14 cellular contexts compared by ENCODE assay signal in genomic region chr1:198472123-198472522, GRCh38.
DNase-seq lines count a peak whose midpoint lies in the region; ATAC-seq and TF ChIP-seq lines count a peak whose summit lies in the region.
"Had no signal": no experiment of that assay in that cellular context is flagged by ENCODE, and none has a peak within 500 bp of the region (broad histone marks: within the 10 kb centered on the region; RNA-seq: fewer than 3 reads in every experiment).

No MANE protein-coding gene starts in this region.

- H3K4me3 ChIP-seq in DND-41 (ENCODE audit: low read depth in 1 of 2, low read length in 2 of 2): no peak overlapping the region
- H3K4me3 ChIP-seq in Karpas-422 (ENCODE audit: low read length): no peak overlapping the region
- H3K4me3 ChIP-seq: A549, GM23338 had no signal

- no peak overlapping the region for H3K9ac ChIP-seq in DND-41 (ENCODE audit: low read depth, low read length)
- no peak overlapping the region; the same call in 1 of the 2 replicates for H3K9ac ChIP-seq in Karpas-422 (ENCODE audit: low read length)

- no peaks in the 10 kb centered on the region for H3K36me3 Mint-ChIP-seq in activated T-cell treated with anti-CD3 and anti-CD28 coated beads, Interleukin-2, amount 50 U/mL, for 24 hours (ENCODE audit: low read depth)
- H3K36me3 Mint-ChIP-seq: CD14-positive monocyte had no signal

- H3K4me2 ChIP-seq in DND-41 (ENCODE audit: insufficient read depth, low read length) (no peak overlapping the region), Karpas-422 (ENCODE audit: low read depth, low read length, poor library complexity, severe bottlenecking) (no peak overlapping the region)
- H3K4me2 ChIP-seq: A549, GM23338 had no signal

- H2AFZ ChIP-seq in DND-41 (ENCODE audit: low read depth, low read length): peak overlapping the region; percentile 15; the same call in 1 of the 2 replicates
- no peak overlapping the region for H2AFZ ChIP-seq in Karpas-422 (ENCODE audit: low read length)
- H2AFZ ChIP-seq: GM23338 had no signal

- DNase-seq in DND-41: no peak
- DNase-seq in Karpas-422: no peak
- peak; percentile 74 for DNase-seq in RPMI7951 (ENCODE audit: low read depth)
- DNase-seq in left lobe of liver (ENCODE audit: low spot score): no peak
- DNase-seq in HUDEP-2 (lab: John Stamatoyannopoulos, UW; ENCODE audit: unreplicated experiment in 76 of 76): no peak
- DNase-seq in activated T-cell treated with anti-CD3 and anti-CD28 coated beads, Interleukin-2, amount 50 U/mL, for 24 hours: no peak
- DNase-seq: Caco-2; CD8-positive, alpha-beta memory T cell; H7 had no signal

- no peaks in the 10 kb centered on the region for H3K27me3 ChIP-seq in DND-41 (ENCODE audit: insufficient read depth, low read length, poor library complexity)
- H3K27me3 ChIP-seq in Karpas-422 (ENCODE audit: low read length): no peaks in the 10 kb centered on the region

- H3K4me1 Mint-ChIP-seq in activated T-cell treated with anti-CD3 and anti-CD28 coated beads, Interleukin-2, amount 50 U/mL, for 24 hours (ENCODE audit: low read depth): no peaks in the 10 kb centered on the region
- H3K4me1 Mint-ChIP-seq: CD8-positive, alpha-beta memory T cell; GM23338 had no signal

- no peak overlapping the region for H3K27ac ChIP-seq in DND-41 (ENCODE audit: low read length)
- H3K27ac ChIP-seq in Karpas-422 (ENCODE audit: low read length): 0 out of 2 replicates have a peak overlapping the region, but pooled peaks have one; percentile 2
- H3K27ac ChIP-seq: A549 had no signal

- no peak for ATAC-seq in DND-41 (ENCODE audit: insufficient read depth, low read depth)
- ATAC-seq in left lobe of liver: peak; percentile 22
- ATAC-seq in GM21825 (IDR thresholded peaks at IDR 0.05; ENCODE audit: unreplicated experiment): no peak
- ATAC-seq in GM18907 (IDR thresholded peaks at IDR 0.05; ENCODE audit: unreplicated experiment): no peak
- ATAC-seq: A549, GM23338 had no signal

- H4K20me1 ChIP-seq in DND-41 (ENCODE audit: insufficient read depth, low read length) (no peaks in the 10 kb centered on the region), Karpas-422 (ENCODE audit: insufficient read depth, low read depth, low read length) (no peaks in the 10 kb centered on the region)

- H3K79me2 ChIP-seq in DND-41 (ENCODE audit: insufficient read depth, low read length) (no peaks in the 10 kb centered on the region), Karpas-422 (ENCODE audit: low read length) (no peaks in the 10 kb centered on the region)

- H3K36me3 ChIP-seq in DND-41 (ENCODE audit: insufficient read depth, low read length) (no peaks in the 10 kb centered on the region), Karpas-422 (ENCODE audit: insufficient read depth, low read length) (peaks cover 8% of the 10 kb centered on the region; the same call in 1 of the 2 replicates)

- no peaks in the 10 kb centered on the region for H3K4me1 ChIP-seq in DND-41 (ENCODE audit: insufficient read depth, low read length)
- H3K4me1 ChIP-seq in Karpas-422 (ENCODE audit: low read length): peaks cover 40% of the 10 kb centered on the region
- H3K4me1 ChIP-seq: A549, Caco-2 had no signal

- no peaks in the 10 kb centered on the region for H3K9me3 Mint-ChIP-seq in activated T-cell treated with anti-CD3 and anti-CD28 coated beads, Interleukin-2, amount 50 U/mL, for 24 hours
- H3K9me3 Mint-ChIP-seq: GM23338 had no signal

- TF ChIP-seq CTCF in DND-41 (IDR thresholded peaks at IDR 0.05; ENCODE audit: borderline replicate concordance, extremely low read depth, low read length, poor library complexity, severe bottlenecking): no peak

- no peak overlapping the region for H3K4me3 Mint-ChIP-seq in activated T-cell treated with anti-CD3 and anti-CD28 coated beads, Interleukin-2, amount 50 U/mL, for 24 hours
- H3K4me3 Mint-ChIP-seq: CD14-positive monocyte; CD8-positive, alpha-beta memory T cell; GM23338 had no signal

- no peak overlapping the region for H3K27ac Mint-ChIP-seq in activated T-cell treated with anti-CD3 and anti-CD28 coated beads, Interleukin-2, amount 50 U/mL, for 24 hours
- H3K27ac Mint-ChIP-seq: GM23338 had no signal

- no peaks in the 10 kb centered on the region for H3K27me3 Mint-ChIP-seq in activated T-cell treated with anti-CD3 and anti-CD28 coated beads, Interleukin-2, amount 50 U/mL, for 24 hours

- H3K9me3 ChIP-seq in DND-41 (ENCODE audit: insufficient read depth, low read length, severe bottlenecking) (no peaks in the 10 kb centered on the region), Karpas-422 (ENCODE audit: low read length) (no peaks in the 10 kb centered on the region)
- H3K9me3 ChIP-seq: A549 had no signal

- H3K9me2 ChIP-seq in Karpas-422 (replicated peaks; ENCODE audit: insufficient read depth, low read length): no peaks in the 10 kb centered on the region
